In the genomic region with DNA sequence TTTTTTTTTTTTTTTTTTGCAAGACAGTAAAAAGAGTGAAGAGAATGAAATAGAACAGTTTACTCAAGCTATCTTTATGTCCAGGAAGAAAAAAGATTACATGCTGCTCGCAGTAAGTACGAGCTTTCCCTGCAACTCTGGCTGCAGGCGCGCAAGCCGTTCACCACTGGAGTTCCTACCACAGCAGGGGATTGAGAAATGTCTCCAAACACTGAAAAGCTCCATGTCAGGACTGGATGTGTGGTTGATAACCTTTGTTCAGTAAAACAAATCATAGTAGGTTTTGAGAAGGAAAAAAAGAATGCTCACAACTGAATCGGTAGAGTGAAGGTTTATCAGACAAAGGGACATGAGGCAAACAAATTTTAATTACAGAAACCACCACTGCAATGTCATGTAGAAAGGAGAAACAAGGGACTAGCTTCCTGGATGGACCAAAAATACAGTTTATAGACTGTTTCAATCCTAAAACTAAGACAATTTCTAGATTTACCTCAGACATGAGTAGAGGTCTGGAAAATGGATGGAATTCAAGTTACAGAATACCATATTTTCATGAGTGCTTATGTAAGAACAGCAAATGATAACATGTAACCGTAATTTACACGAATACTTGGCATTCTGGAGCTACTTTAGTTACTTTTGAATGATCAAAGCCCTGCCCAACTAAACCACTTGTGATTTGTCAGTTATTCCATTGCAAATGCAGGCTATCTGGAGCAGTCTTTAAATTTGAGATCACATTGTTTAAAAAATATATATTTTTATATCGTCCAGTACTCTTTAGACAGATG, we compare ENCODE assay signal across 21 cellular contexts.
DNase-seq lines count a peak whose midpoint lies in the region; ATAC-seq and TF ChIP-seq lines count a peak whose summit lies in the region.
"Had no signal": no experiment of that assay in that cellular context is flagged by ENCODE, and none has a peak within 500 bp of the region (broad histone marks: within the 10 kb centered on the region; RNA-seq: fewer than 3 reads in every experiment).

No MANE protein-coding gene starts in this region.

- no peaks in the 10 kb centered on the region for H3K27me3 Mint-ChIP-seq in activated naive CD4-positive, alpha-beta T cell treated with anti-CD3 and anti-CD28 coated beads, Interleukin-2, amount 50 U/mL, for 24 hours
- H3K27me3 Mint-ChIP-seq in activated naive CD4-positive, alpha-beta T cell treated with anti-CD3 and anti-CD28 coated beads for 36 hours (ENCODE audit: low read depth) = no peaks in the 10 kb centered on the region
- H3K27me3 Mint-ChIP-seq in WTC11 (ENCODE audit: low read depth) = no peaks in the 10 kb centered on the region
- H3K27me3 Mint-ChIP-seq: CD4-positive, alpha-beta memory T cell; natural killer cell treated with Interleukin-12 subunit alpha and Interleukin-12 subunit beta and Interleukin-15 and Interleukin-18, amount 100 ng/mL, for 72 hours; stimulated activated memory B cell treated with anti-CD40 and anti-IgM and Interleukin-4, amounts not matched to agents 10 μg/mL and 1 μg/mL and 100 μg/mL, for 72 hours had no signal

- peak overlapping the region; percentile 35 for H3K27ac ChIP-seq in iPS-18a (ENCODE audit: low read length)
- H3K27ac ChIP-seq in temporal lobe (ENCODE audit: low read depth, low read length) = peak overlapping the region; percentile 36
- no peak overlapping the region for H3K27ac ChIP-seq in WERI-Rb-1
- H3K27ac ChIP-seq: A549, brain microvascular endothelial cell, SJSA1 had no signal

- H3K27me3 ChIP-seq in iPS-18a (ENCODE audit: control insufficient read depth, insufficient read depth, low read length) (no peaks in the 10 kb centered on the region), WERI-Rb-1 (ENCODE audit: insufficient read depth, low read depth, severe bottlenecking) (no peaks in the 10 kb centered on the region)
- H3K27me3 ChIP-seq: brain microvascular endothelial cell, SJSA1 had no signal

- peak overlapping the region; percentile 43 for H3K27ac Mint-ChIP-seq in activated naive CD4-positive, alpha-beta T cell treated with anti-CD3 and anti-CD28 coated beads, Interleukin-2, amount 50 U/mL, for 24 hours
- H3K27ac Mint-ChIP-seq in activated naive CD4-positive, alpha-beta T cell treated with anti-CD3 and anti-CD28 coated beads for 36 hours = no peak overlapping the region
- peak overlapping the region; percentile 95 for H3K27ac Mint-ChIP-seq in WTC11
- H3K27ac Mint-ChIP-seq: natural killer cell treated with Interleukin-12 subunit alpha and Interleukin-12 subunit beta and Interleukin-15 and Interleukin-18, amount 100 ng/mL, for 72 hours; stimulated activated memory B cell treated with anti-CD40 and anti-IgM and Interleukin-4, amounts not matched to agents 10 μg/mL and 1 μg/mL and 100 μg/mL, for 72 hours had no signal

- peaks cover 3% of the 10 kb centered on the region for H3K36me3 Mint-ChIP-seq in activated naive CD4-positive, alpha-beta T cell treated with anti-CD3 and anti-CD28 coated beads, Interleukin-2, amount 50 U/mL, for 24 hours
- peaks cover 21% of the 10 kb centered on the region for H3K36me3 Mint-ChIP-seq in activated naive CD4-positive, alpha-beta T cell treated with anti-CD3 and anti-CD28 coated beads for 36 hours (ENCODE audit: low read depth)
- H3K36me3 Mint-ChIP-seq in WTC11 = peaks cover 11% of the 10 kb centered on the region

- peak; percentile 43 for ATAC-seq in WTC11
- ATAC-seq: A549; esophagus mucosa; natural killer cell treated with Interleukin-12 subunit alpha and Interleukin-12 subunit beta and Interleukin-15 and Interleukin-18, amount 100 ng/mL, for 72 hours; stimulated activated memory B cell treated with anti-CD40 and anti-IgM and Interleukin-4, amounts not matched to agents 10 μg/mL and 1 μg/mL and 100 μg/mL, for 72 hours had no signal

- no peak for DNase-seq in activated naive CD4-positive, alpha-beta T cell treated with anti-CD3 and anti-CD28 coated beads for 36 hours
- DNase-seq in WTC11 (ENCODE audit: low spot score) = no peak
- no peak for DNase-seq in WERI-Rb-1
- DNase-seq in cortex of kidney (lab: John Stamatoyannopoulos, UW) = no peak
- DNase-seq in HK-2 (ENCODE audit: unreplicated experiment) = no peak
- DNase-seq: activated naive CD4-positive, alpha-beta T cell; brain microvascular endothelial cell; CD4-positive, alpha-beta memory T cell; DMS79; IMR-90; NCI-H1048; stimulated activated CD4-positive, alpha-beta T cell treated with anti-CD3 and anti-CD28 coated beads, Interleukin-12 subunit alpha, Interleukin-12 subunit beta, amount 100 ng/mL, for 4 hours; T-helper 9 cell had no signal

- CTCF ChIA-PET in activated naive CD4-positive, alpha-beta T cell treated with anti-CD3 and anti-CD28 coated beads for 36 hours (lab: Charles Lee) = no interaction called here
- CTCF ChIA-PET in WTC11 (lab: Charles Lee) = interaction anchor here (0.6 to 1.6 kb wide), 5 partner anchors 26 to 445 kb away, joined by 3 to 5 read pairs (median 3); no protein-coding TSS in a partner anchor

- H3K4me3 Mint-ChIP-seq in activated naive CD4-positive, alpha-beta T cell treated with anti-CD3 and anti-CD28 coated beads, Interleukin-2, amount 50 U/mL, for 24 hours = no peak overlapping the region
- no peak overlapping the region for H3K4me3 Mint-ChIP-seq in activated naive CD4-positive, alpha-beta T cell treated with anti-CD3 and anti-CD28 coated beads for 36 hours
- H3K4me3 Mint-ChIP-seq in WTC11 = peak overlapping the region; percentile 35
- H3K4me3 Mint-ChIP-seq: CD4-positive, alpha-beta memory T cell; natural killer cell treated with Interleukin-12 subunit alpha and Interleukin-12 subunit beta and Interleukin-15 and Interleukin-18, amount 100 ng/mL, for 72 hours; stimulated activated memory B cell treated with anti-CD40 and anti-IgM and Interleukin-4, amounts not matched to agents 10 μg/mL and 1 μg/mL and 100 μg/mL, for 72 hours had no signal

- intact Hi-C loops in activated naive CD4-positive, alpha-beta T cell treated with anti-CD3 and anti-CD28 coated beads for 36 hours (cut with micrococcal nuclease) = no loop called here

- no peaks in the 10 kb centered on the region for H3K9me3 Mint-ChIP-seq in activated naive CD4-positive, alpha-beta T cell treated with anti-CD3 and anti-CD28 coated beads, Interleukin-2, amount 50 U/mL, for 24 hours
- H3K9me3 Mint-ChIP-seq in activated naive CD4-positive, alpha-beta T cell treated with anti-CD3 and anti-CD28 coated beads for 36 hours = peaks cover 2% of the 10 kb centered on the region
- H3K9me3 Mint-ChIP-seq in WTC11 = no peaks in the 10 kb centered on the region
- H3K9me3 Mint-ChIP-seq: CD4-positive, alpha-beta memory T cell; natural killer cell treated with Interleukin-12 subunit alpha and Interleukin-12 subunit beta and Interleukin-15 and Interleukin-18, amount 100 ng/mL, for 72 hours; stimulated activated memory B cell treated with anti-CD40 and anti-IgM and Interleukin-4, amounts not matched to agents 10 μg/mL and 1 μg/mL and 100 μg/mL, for 72 hours had no signal

- H3K4me3 ChIP-seq in iPS-18a (ENCODE audit: low read length) (peak overlapping the region; percentile 28), WERI-Rb-1 (ENCODE audit: low read depth, low read length) (no peak overlapping the region)
- H3K4me3 ChIP-seq: A549, SJSA1 had no signal

- H3K36me3 ChIP-seq in iPS-18a (ENCODE audit: control insufficient read depth, low read depth, low read length) (peaks cover 11% of the 10 kb centered on the region), WERI-Rb-1 (peaks cover 50% of the 10 kb centered on the region)

- H3K4me1 Mint-ChIP-seq in activated naive CD4-positive, alpha-beta T cell treated with anti-CD3 and anti-CD28 coated beads, Interleukin-2, amount 50 U/mL, for 24 hours = peaks cover 76% of the 10 kb centered on the region
- H3K4me1 Mint-ChIP-seq in activated naive CD4-positive, alpha-beta T cell treated with anti-CD3 and anti-CD28 coated beads for 36 hours (ENCODE audit: low read depth) = peaks cover 70% of the 10 kb centered on the region
- peaks cover 89% of the 10 kb centered on the region for H3K4me1 Mint-ChIP-seq in WTC11

- no peak for TF ChIP-seq CTCF in WTC11 (IDR thresholded peaks at IDR 0.05)
- TF ChIP-seq CTCF in WERI-Rb-1 (IDR thresholded peaks at IDR 0.05; ENCODE audit: low read depth, low read length) = no peak

- no peak overlapping the region for H3K9ac ChIP-seq in iPS-18a (ENCODE audit: low read length)

- POLR2A ChIA-PET in WTC11 (lab: Charles Lee) = interaction anchor here (1.0 kb wide), 1 partner anchor 10 kb away, joined by 3 read pairs; no protein-coding TSS in a partner anchor

- H3K4me1 ChIP-seq in iPS-18a (ENCODE audit: control insufficient read depth, low read depth, low read length) = peaks cover 83% of the 10 kb centered on the region

- no peaks in the 10 kb centered on the region for H3K9me3 ChIP-seq in iPS-18a (ENCODE audit: control insufficient read depth, low read depth, low read length)
- H3K9me3 ChIP-seq in WERI-Rb-1 (ENCODE audit: severe bottlenecking) = no peaks in the 10 kb centered on the region
- H3K9me3 ChIP-seq: A549, SJSA1 had no signal

TF ChIP-seq in WTC11, 78 proteins besides CTCF, POLR2A, EP300 and RAD21 (continues in another document):
- TF ChIP-seq JAZF1 (CRISPR knock-in tag; IDR thresholded peaks at IDR 0.05) = no peak
- TF ChIP-seq RELA (CRISPR knock-in tag; IDR thresholded peaks at IDR 0.05; ENCODE audit: borderline replicate concordance) = no peak
- no peak for TF ChIP-seq EMX1 (CRISPR knock-in tag; IDR thresholded peaks at IDR 0.05)
